Comparison of ENCODE assay signal across 11 cellular contexts in the genomic region with DNA sequence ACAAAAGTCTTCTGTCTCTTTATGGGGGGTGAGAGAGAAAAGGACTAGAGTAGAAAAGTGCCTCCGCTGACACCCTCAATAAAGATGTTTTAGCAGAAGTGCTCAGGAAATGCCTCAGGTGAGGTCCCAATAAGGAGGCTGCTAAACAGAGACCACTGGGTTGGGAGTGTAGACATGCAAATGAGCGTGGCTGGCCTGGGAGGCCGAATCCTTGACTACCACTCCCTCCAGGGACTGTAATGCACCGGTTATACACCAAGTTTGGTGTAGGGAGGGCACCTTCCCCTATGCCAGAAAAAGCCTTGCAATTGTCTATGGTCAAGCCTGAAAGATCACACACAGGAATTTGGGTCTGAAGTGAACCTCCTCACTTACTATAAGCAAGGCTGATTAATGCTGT. TPM values are rescaled to one million over a fixed set of nuclear protein-coding genes. Genes with fewer than 3 reads are reported as not detected.
DNase-seq lines count a peak whose midpoint lies in the region; ATAC-seq and TF ChIP-seq lines count a peak whose summit lies in the region.
"Had no signal": no experiment of that assay in that cellular context is flagged by ENCODE, and none has a peak within 500 bp of the region (broad histone marks: within the 10 kb centered on the region; RNA-seq: fewer than 3 reads in every experiment).

No MANE protein-coding gene starts in this region.

- H3K9me3 Mint-ChIP-seq in CD4-positive, CD25-positive, alpha-beta regulatory T cell, result no peaks in the 10 kb centered on the region
- H3K9me3 Mint-ChIP-seq in activated CD4-positive, alpha-beta memory T cell treated with anti-CD3 and anti-CD28 coated beads, Interleukin-2, amount 10 ng/mL, durations not matched to agents 7 days and 5 days, result no peaks in the 10 kb centered on the region

- no peak for TF ChIP-seq CTCF in omental fat pad (IDR thresholded peaks at IDR 0.05)

- no peak overlapping the region for H3K27ac ChIP-seq in CD4-positive, CD25-positive, alpha-beta regulatory T cell (ENCODE audit: insufficient read depth, low read length, poor library complexity, severe bottlenecking)

- peaks cover 43 to 74% (median 60%) of the 10 kb centered on the region in 4 donors for H3K4me1 Mint-ChIP-seq in CD4-positive, CD25-positive, alpha-beta regulatory T cell
- peaks cover 49% of the 10 kb centered on the region for H3K4me1 Mint-ChIP-seq in activated CD4-positive, alpha-beta memory T cell treated with anti-CD3 and anti-CD28 coated beads, Interleukin-2, amount 10 ng/mL, durations not matched to agents 7 days and 5 days

- H3K4me1 ChIP-seq in CD4-positive, CD25-positive, alpha-beta regulatory T cell (ENCODE audit: control insufficient read depth, insufficient read depth, low read length, poor library complexity, severe bottlenecking), result peaks cover 41% of the 10 kb centered on the region

- no peaks in the 10 kb centered on the region for H3K27me3 Mint-ChIP-seq in CD4-positive, CD25-positive, alpha-beta regulatory T cell
- H3K27me3 Mint-ChIP-seq in activated CD4-positive, alpha-beta memory T cell treated with anti-CD3 and anti-CD28 coated beads, Interleukin-2, amount 10 ng/mL, durations not matched to agents 7 days and 5 days, result no peaks in the 10 kb centered on the region

- H3K36me3 Mint-ChIP-seq in CD4-positive, CD25-positive, alpha-beta regulatory T cell, result peaks cover 19% of the 10 kb centered on the region
- H3K36me3 Mint-ChIP-seq in activated CD4-positive, alpha-beta memory T cell treated with anti-CD3 and anti-CD28 coated beads, Interleukin-2, amount 10 ng/mL, durations not matched to agents 7 days and 5 days (ENCODE audit: low read depth), result peaks cover 55% of the 10 kb centered on the region

- POLR2A ChIA-PET in activated CD4-positive, alpha-beta memory T cell treated with anti-CD3 and anti-CD28 coated beads, Interleukin-2, amount 10 ng/mL, durations not matched to agents 7 days and 5 days (lab: Charles Lee), result no interaction called here

- H3K27ac Mint-ChIP-seq in CD4-positive, CD25-positive, alpha-beta regulatory T cell, result peak overlapping the region; percentile 26 to 59 (median 56)
- H3K27ac Mint-ChIP-seq in activated CD4-positive, alpha-beta memory T cell treated with anti-CD3 and anti-CD28 coated beads, Interleukin-2, amount 10 ng/mL, durations not matched to agents 7 days and 5 days, result peak overlapping the region; percentile 31

- ATAC-seq in CD4-positive, CD25-positive, alpha-beta regulatory T cell (ENCODE audit: low read depth in 2 of 2), result no peak
- ATAC-seq in GM21367 (IDR thresholded peaks at IDR 0.05; ENCODE audit: unreplicated experiment) (peak; percentile 23), omental fat pad (ENCODE audit: low FRiP score) (no peak)

- no peaks in the 10 kb centered on the region for H3K27me3 ChIP-seq in CD4-positive, CD25-positive, alpha-beta regulatory T cell (ENCODE audit: control insufficient read depth, insufficient read depth, low read length)

- peak overlapping the region; percentile 97 for H3K4me3 ChIP-seq in CD4-positive, CD25-positive, alpha-beta regulatory T cell (ENCODE audit: low read depth, low read length)

- no peaks in the 10 kb centered on the region for H3K9me3 ChIP-seq in CD4-positive, CD25-positive, alpha-beta regulatory T cell (ENCODE audit: control insufficient read depth in 2 of 2, low read length in 2 of 2)

- peaks cover 43% of the 10 kb centered on the region for H3K36me3 ChIP-seq in CD4-positive, CD25-positive, alpha-beta regulatory T cell (ENCODE audit: control insufficient read depth, insufficient read depth, low read length)

- DNase-seq in CD4-positive, CD25-positive, alpha-beta regulatory T cell, result no peak
- DNase-seq in activated CD4-positive, alpha-beta memory T cell treated with anti-CD3 and anti-CD28 coated beads, Interleukin-2, amount 10 ng/mL, durations not matched to agents 7 days and 5 days, result no peak
- DNase-seq in islet precursor cell (peak; percentile 83), omental fat pad (ENCODE audit: low spot score) (no peak), NCI-H1436 treated with DMSO at 0.1 percent for 48 hours (lab: John Stamatoyannopoulos, UW) (no peak), MV-4-11 (lab: John Stamatoyannopoulos, UW) (no peak)
- no peak for DNase-seq in central memory CD4-positive, alpha-beta T cell
- DNase-seq: activated CD8-positive, alpha-beta memory T cell treated with anti-CD3 and anti-CD28 coated beads, Interleukin-2, amount 50 U/mL, for 48 hours; DMS79; stimulated activated naive CD4-positive, alpha-beta T cell treated with Interleukin-2 at 50 U/mL for 16 hours had no signal

- H3K4me3 Mint-ChIP-seq in CD4-positive, CD25-positive, alpha-beta regulatory T cell, result peak overlapping the region; percentile 77 to 100 (median 89)
- peak overlapping the region; percentile 65 for H3K4me3 Mint-ChIP-seq in activated CD4-positive, alpha-beta memory T cell treated with anti-CD3 and anti-CD28 coated beads, Interleukin-2, amount 10 ng/mL, durations not matched to agents 7 days and 5 days

- CTCF ChIA-PET in activated CD4-positive, alpha-beta memory T cell treated with anti-CD3 and anti-CD28 coated beads, Interleukin-2, amount 10 ng/mL, durations not matched to agents 7 days and 5 days (lab: Charles Lee), result no interaction called here

RNA-seq across cellular contexts. Expression of a gene that starts 1.8 kb away (rescaled TPM):
- 51.2 TPM for total RNA-seq in CD4-positive, CD25-positive, alpha-beta regulatory T cell
- polyA plus RNA-seq in CD4-positive, CD25-positive, alpha-beta regulatory T cell, result 10 to 100 TPM; 17.6 to 25.0 (median 20.9) TPM
- 10 to 100 TPM; 55.9 to 56.0 TPM for total RNA-seq in activated CD4-positive, alpha-beta memory T cell treated with anti-CD3 and anti-CD28 coated beads, Interleukin-2, amount 10 ng/mL, durations not matched to agents 7 days and 5 days
- 10 to 100 TPM; 44.5 to 61.7 (median 46.6) TPM for total RNA-seq in omental fat pad
